Comparison of ENCODE assay signal across 14 cellular contexts in the genomic region with DNA sequence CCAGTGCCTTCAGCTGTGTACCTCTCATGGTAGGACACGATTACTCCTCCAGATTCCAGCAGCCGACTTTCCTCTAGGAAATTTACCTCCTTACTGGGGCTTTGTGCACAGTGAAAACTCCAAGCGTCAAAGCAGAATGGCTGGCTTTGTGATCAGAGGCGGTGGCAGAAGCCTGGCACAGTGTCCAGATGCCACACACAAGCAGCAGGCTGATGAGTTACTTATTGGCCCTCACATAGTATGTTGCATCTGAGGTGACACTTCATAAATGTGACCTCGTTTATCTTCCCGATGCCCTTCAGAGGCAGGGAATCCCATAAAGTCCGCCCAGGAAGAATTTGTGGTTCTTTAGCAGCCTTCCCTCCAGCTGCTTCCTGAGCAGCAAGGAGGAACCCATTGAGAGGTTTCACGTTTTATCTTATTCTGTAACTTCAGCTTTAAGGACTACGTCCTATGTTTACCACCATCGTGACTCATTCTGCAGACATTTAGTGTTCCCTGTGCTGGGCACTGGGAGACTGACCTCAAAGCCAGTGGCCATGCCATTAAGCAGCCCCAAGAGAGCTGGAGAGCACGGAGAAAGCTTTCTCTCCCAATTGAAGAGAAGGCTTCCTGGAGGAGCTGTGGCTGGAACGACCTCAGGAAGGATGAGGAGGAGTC.
DNase-seq lines count a peak whose midpoint lies in the region; ATAC-seq, FAIRE-seq and TF ChIP-seq lines count a peak whose summit lies in the region.
"Had no signal": no experiment of that assay in that cellular context is flagged by ENCODE, and none has a peak within 500 bp of the region (broad histone marks: within the 10 kb centered on the region; RNA-seq: fewer than 3 reads in every experiment).

No MANE protein-coding gene starts in this region.

- peak overlapping the region in 1 of 2 experiments; percentile 59; a peak in 2 of 4 replicates for H4K8ac ChIP-seq in IMR-90 (ENCODE audit: low read depth in 2 of 2, low read length in 2 of 2)

- H3K4me2 ChIP-seq in IMR-90 (ENCODE audit: low read depth, low read length) (peak overlapping the region; percentile 76), astrocyte (ENCODE audit: low read length) (peak overlapping the region; percentile 65)

- peak overlapping the region; percentile 4; the same call in 1 of the 2 replicates for H4K5ac ChIP-seq in IMR-90 (ENCODE audit: low read depth, low read length)

- TF ChIP-seq CTCF in AG10803 (conservative IDR thresholded peaks at IDR 0.05; ENCODE audit: low read length), result no peak
- TF ChIP-seq CTCF in IMR-90 (conservative IDR thresholded peaks at IDR 0.05; ENCODE audit: low read depth, low read length), result no peak
- TF ChIP-seq CTCF in astrocyte (IDR thresholded peaks at IDR 0.05; ENCODE audit: insufficient read depth, low read depth, low read length), result no peak
- no peak for TF ChIP-seq CTCF in GM10266 (IDR thresholded peaks at IDR 0.05; ENCODE audit: control insufficient read depth, insufficient read depth, low read depth, missing control alignments)
- TF ChIP-seq CTCF in stomach (IDR thresholded peaks at IDR 0.05), result no peak

- peaks cover 2% of the 10 kb centered on the region for H3K9me3 Mint-ChIP-seq in astrocyte (ENCODE audit: unreplicated experiment)
- no peaks in the 10 kb centered on the region for H3K9me3 Mint-ChIP-seq in stimulated activated naive B cell treated with anti-CD40 and anti-IgM and Interleukin-4, amounts not matched to agents 10 μg/mL and 1 μg/mL and 100 μg/mL, for 72 hours
- H3K9me3 Mint-ChIP-seq: CD4-positive, CD25-positive, alpha-beta regulatory T cell; memory B cell had no signal

- H3K4me3 ChIP-seq in AG10803 (ENCODE audit: low read length) (no peak overlapping the region), IMR-90 (ENCODE audit: insufficient read depth, low read depth, low read length) (no peak overlapping the region), astrocyte (ENCODE audit: insufficient read depth, low read depth, low read length) (no peak overlapping the region), stomach (no peak overlapping the region)

- H4K91ac ChIP-seq in IMR-90 (ENCODE audit: insufficient read depth, low read depth, low read length), result peak overlapping the region; percentile 55

- peak overlapping the region; percentile 62 for H2AK9ac ChIP-seq in IMR-90 (replicated peaks; ENCODE audit: low read depth, low read length, poor library complexity)

- TF ChIP-seq EP300 in stomach (IDR thresholded peaks at IDR 0.05), result no peak

- peak overlapping the region; percentile 33 for H2BK5ac ChIP-seq in IMR-90 (ENCODE audit: low read depth, low read length, poor library complexity, severe bottlenecking)

- peak overlapping the region; percentile 52; the same call in 1 of the 2 replicates for H3K23ac ChIP-seq in IMR-90 (ENCODE audit: low read depth, low read length)

- peak overlapping the region; percentile 74 for H3K14ac ChIP-seq in IMR-90 (replicated peaks; ENCODE audit: low read depth, low read length)

- H2AK5ac ChIP-seq in IMR-90 (ENCODE audit: low read depth, low read length), result peak overlapping the region; percentile 64; the same call in 1 of the 2 replicates

- H3K27me3 ChIP-seq in IMR-90 (ENCODE audit: control insufficient read depth, insufficient read depth, low read length) (no peaks in the 10 kb centered on the region; the same call in 1 of the 2 replicates), astrocyte (ENCODE audit: insufficient read depth, low read length) (no peaks in the 10 kb centered on the region), stomach (no peaks in the 10 kb centered on the region)
- H3K27me3 ChIP-seq: foreskin keratinocyte had no signal

- H3K36me3 Mint-ChIP-seq in astrocyte (ENCODE audit: low read depth, unreplicated experiment), result no peaks in the 10 kb centered on the region
- H3K36me3 Mint-ChIP-seq in stimulated activated naive B cell treated with anti-CD40 and anti-IgM and Interleukin-4, amounts not matched to agents 10 μg/mL and 1 μg/mL and 100 μg/mL, for 72 hours, result peaks cover 3 to 8% of the 10 kb centered on the region in 2 donors

- peaks cover 20% of the 10 kb centered on the region for H3K4me1 Mint-ChIP-seq in astrocyte (ENCODE audit: low read depth, unreplicated experiment)
- H3K4me1 Mint-ChIP-seq in stimulated activated naive B cell treated with anti-CD40 and anti-IgM and Interleukin-4, amounts not matched to agents 10 μg/mL and 1 μg/mL and 100 μg/mL, for 72 hours, result no peaks in the 10 kb centered on the region
- H3K4me1 Mint-ChIP-seq: memory B cell had no signal

- peak overlapping the region; percentile 7 for H3K4me3 Mint-ChIP-seq in astrocyte (ENCODE audit: unreplicated experiment)
- H3K4me3 Mint-ChIP-seq in stimulated activated naive B cell treated with anti-CD40 and anti-IgM and Interleukin-4, amounts not matched to agents 10 μg/mL and 1 μg/mL and 100 μg/mL, for 72 hours, result no peak overlapping the region
- H3K4me3 Mint-ChIP-seq: activated CD4-positive, alpha-beta T cell treated with anti-CD3 and anti-CD28 coated beads, Interleukin-2, amount 10 ng/mL, durations not matched to agents 24 days and 14 days; CD4-positive, CD25-positive, alpha-beta regulatory T cell; memory B cell had no signal

- dilution Hi-C loops in IMR-90 (cut with HindIII; ENCODE audit: low sequenced_read_pairs, unreplicated experiment), result no loop called here

- no peak for FAIRE-seq in astrocyte (lab: Jason Lieb, UNC)

- CTCF ChIA-PET in IMR-90 (lab: Yijun Ruan, JAX), result interaction anchor here (0.8 to 1.1 kb wide), 2 partner anchors 20 to 422 kb away, joined by 3 to 4 read pairs; no protein-coding TSS in a partner anchor

- DNase-seq in AG10803 (ENCODE audit: low read depth) (peak; percentile 29), IMR-90 (peak; percentile 68), astrocyte (ENCODE audit: low read depth) (peak; percentile 59), medulla oblongata (ENCODE audit: extremely low spot score) (peak; percentile 21), GM10266 (ENCODE audit: extremely low spot score) (no peak), NCI-H2196 (lab: John Stamatoyannopoulos, UW; ENCODE audit: unreplicated experiment) (no peak), stomach (no peak)
- no peak for DNase-seq in stimulated activated naive B cell treated with anti-CD40 and anti-IgM and Interleukin-4, amounts not matched to agents 10 μg/mL and 1 μg/mL and 100 μg/mL, for 72 hours
- DNase-seq: activated CD4-positive, alpha-beta T cell treated with anti-CD3 and anti-CD28 coated beads, Interleukin-2, amount 10 ng/mL, durations not matched to agents 24 days and 14 days; CD4-positive, CD25-positive, alpha-beta regulatory T cell; foreskin keratinocyte; NCI-H1417; RPMI8226 had no signal

- no peak overlapping the region for H3K56ac ChIP-seq in IMR-90 (ENCODE audit: extremely low read depth, insufficient read depth, low read length)

- peak overlapping the region; percentile 70 for H2BK120ac ChIP-seq in IMR-90 (ENCODE audit: low read depth, low read length)

- H3K9ac ChIP-seq in IMR-90 (ENCODE audit: low read depth, low read length) (no peak overlapping the region), astrocyte (ENCODE audit: low read length) (no peak overlapping the region)

- no peak overlapping the region for H3K27ac Mint-ChIP-seq in astrocyte (ENCODE audit: unreplicated experiment)
- H3K27ac Mint-ChIP-seq in stimulated activated naive B cell treated with anti-CD40 and anti-IgM and Interleukin-4, amounts not matched to agents 10 μg/mL and 1 μg/mL and 100 μg/mL, for 72 hours, result no peak overlapping the region
- H3K27ac Mint-ChIP-seq: activated CD4-positive, alpha-beta T cell treated with anti-CD3 and anti-CD28 coated beads, Interleukin-2, amount 10 ng/mL, durations not matched to agents 24 days and 14 days; memory B cell had no signal

- peak overlapping the region; percentile 65; the same call in 1 of the 2 replicates for H2BK20ac ChIP-seq in IMR-90 (ENCODE audit: low read depth, low read length)

- TF ChIP-seq POLR2A in IMR-90 (IDR thresholded peaks at IDR 0.05; ENCODE audit: low read depth, low read length) (no peak), stomach (IDR thresholded peaks at IDR 0.05) (no peak)

- no peaks in the 10 kb centered on the region for H3K79me1 ChIP-seq in IMR-90 (ENCODE audit: low read depth in 1 of 2, low read length in 2 of 2)

- in situ Hi-C loops in IMR-90 (cut with MboI; ENCODE audit: low sequenced_read_pairs), result no loop called here

- no peaks in the 10 kb centered on the region for H3K36me3 ChIP-seq in IMR-90 (ENCODE audit: control insufficient read depth, insufficient read depth, low read length)
- no peaks in the 10 kb centered on the region for H3K36me3 ChIP-seq in astrocyte (ENCODE audit: insufficient read depth, low read length)
- no peaks in the 10 kb centered on the region for H3K36me3 ChIP-seq in stomach

- H3K18ac ChIP-seq in IMR-90 (ENCODE audit: low read depth, low read length), result peak overlapping the region; percentile 4

- peak; percentile 90 for ATAC-seq in IMR-90 (ENCODE audit: low read depth)
- no peak for ATAC-seq in stimulated activated naive B cell treated with anti-CD40 and anti-IgM and Interleukin-4, amounts not matched to agents 10 μg/mL and 1 μg/mL and 100 μg/mL, for 72 hours (replicated peaks)
- ATAC-seq: foreskin keratinocyte had no signal

- no peaks in the 10 kb centered on the region for H3K79me2 ChIP-seq in astrocyte (ENCODE audit: insufficient read depth, low read length)

- H2AFZ ChIP-seq in IMR-90 (replicated peaks; ENCODE audit: low read length, poor library complexity) (peak overlapping the region; percentile 87), astrocyte (ENCODE audit: low read depth, low read length) (peak overlapping the region; percentile 62)

- H2BK15ac ChIP-seq in IMR-90 (ENCODE audit: low read depth, low read length), result peak overlapping the region; percentile 45; the same call in 1 of the 3 replicates

- H4K20me1 ChIP-seq in IMR-90 (ENCODE audit: insufficient read depth, low read length) (no peaks in the 10 kb centered on the region), astrocyte (ENCODE audit: insufficient read depth, low read length) (no peaks in the 10 kb centered on the region)

- H3K4me1 ChIP-seq in IMR-90 (ENCODE audit: control insufficient read depth, insufficient read depth, low read length) (peaks cover 7% of the 10 kb centered on the region), astrocyte (ENCODE audit: insufficient read depth, low read length) (peaks cover 8% of the 10 kb centered on the region), stomach (peaks cover 0 to 22% (median 6%) of the 10 kb centered on the region in 4 donors)
- H3K4me1 ChIP-seq: foreskin keratinocyte had no signal

- H3K9me3 ChIP-seq in IMR-90 (ENCODE audit: control insufficient read depth, insufficient read depth, low read length) (no peaks in the 10 kb centered on the region), astrocyte (ENCODE audit: insufficient read depth, low read depth, low read length) (no peaks in the 10 kb centered on the region), stomach (no peaks in the 10 kb centered on the region)

- BruUV-seq in IMR-90 (replicated peaks; lab: Mats Ljungman, UMichigan), result no TSS peak

- H3K27me3 Mint-ChIP-seq in astrocyte (ENCODE audit: low read depth, unreplicated experiment), result peaks cover 19% of the 10 kb centered on the region
- H3K27me3 Mint-ChIP-seq in stimulated activated naive B cell treated with anti-CD40 and anti-IgM and Interleukin-4, amounts not matched to agents 10 μg/mL and 1 μg/mL and 100 μg/mL, for 72 hours, result peaks cover 0 to 4% of the 10 kb centered on the region in 2 donors
- H3K27me3 Mint-ChIP-seq: activated CD4-positive, alpha-beta T cell treated with anti-CD3 and anti-CD28 coated beads, Interleukin-2, amount 10 ng/mL, durations not matched to agents 24 days and 14 days; CD4-positive, CD25-positive, alpha-beta regulatory T cell had no signal

- TF ChIP-seq RAD21 in IMR-90 (IDR thresholded peaks at IDR 0.05; ENCODE audit: low read length), result no peak

- POLR2A ChIA-PET in IMR-90 (lab: Charles Lee; ENCODE audit: unreplicated experiment), result interaction anchor here (0.7 kb wide), 1 partner anchor 171 kb away, joined by 3 read pairs; no protein-coding TSS in a partner anchor

- peaks cover 14% of the 10 kb centered on the region for H3K9me1 ChIP-seq in IMR-90 (ENCODE audit: insufficient read depth, low read length)

- WGBS in IMR-90 (ENCODE audit: extremely low coverage in 2 of 2, insufficient read length in 1 of 2), 2 experiments, result 30% methylated on average over 2 of the region's 12 CpGs; no CpG with 5 or more reads in 1 of the 2 experiments
- WGBS in stomach, 5 donors, result 45 to 69% (median 57%) methylated on average over 11 to 12 of the region's 12 CpGs

- H3K27ac ChIP-seq in IMR-90 (ENCODE audit: insufficient read depth, low read length) (no peak overlapping the region), astrocyte (ENCODE audit: low read depth, low read length) (no peak overlapping the region), stomach (peak overlapping the region in 1 of 5 donors; percentile 27)
- H3K27ac ChIP-seq: foreskin keratinocyte had no signal

- peak overlapping the region; percentile 79 for H3K4ac ChIP-seq in IMR-90 (ENCODE audit: low read depth, low read length)

- intact Hi-C loops in IMR-90 (cut with micrococcal nuclease) (no loop called here), stomach (cut with DNase I; ENCODE audit: low total_unique reads) (no loop called here)

Comparison
In these comparisons a context has a peak if more than half of its experiments do, and no peak if none do; other contexts are left out.
1. DNase-seq: peak in AG10803 (single experiment), IMR-90 (single experiment), astrocyte (single experiment) and medulla oblongata (single experiment); none in GM10266 (single experiment), NCI-H2196 (single experiment), stomach (single experiment) and stimulated activated naive B cell treated with anti-CD40 and anti-IgM and Interleukin-4, amounts not matched to agents 10 μg/mL and 1 μg/mL and 100 μg/mL, for 72 hours (single experiment).